Comparison of ENCODE assay signal across 23 cellular contexts in the genomic region with DNA sequence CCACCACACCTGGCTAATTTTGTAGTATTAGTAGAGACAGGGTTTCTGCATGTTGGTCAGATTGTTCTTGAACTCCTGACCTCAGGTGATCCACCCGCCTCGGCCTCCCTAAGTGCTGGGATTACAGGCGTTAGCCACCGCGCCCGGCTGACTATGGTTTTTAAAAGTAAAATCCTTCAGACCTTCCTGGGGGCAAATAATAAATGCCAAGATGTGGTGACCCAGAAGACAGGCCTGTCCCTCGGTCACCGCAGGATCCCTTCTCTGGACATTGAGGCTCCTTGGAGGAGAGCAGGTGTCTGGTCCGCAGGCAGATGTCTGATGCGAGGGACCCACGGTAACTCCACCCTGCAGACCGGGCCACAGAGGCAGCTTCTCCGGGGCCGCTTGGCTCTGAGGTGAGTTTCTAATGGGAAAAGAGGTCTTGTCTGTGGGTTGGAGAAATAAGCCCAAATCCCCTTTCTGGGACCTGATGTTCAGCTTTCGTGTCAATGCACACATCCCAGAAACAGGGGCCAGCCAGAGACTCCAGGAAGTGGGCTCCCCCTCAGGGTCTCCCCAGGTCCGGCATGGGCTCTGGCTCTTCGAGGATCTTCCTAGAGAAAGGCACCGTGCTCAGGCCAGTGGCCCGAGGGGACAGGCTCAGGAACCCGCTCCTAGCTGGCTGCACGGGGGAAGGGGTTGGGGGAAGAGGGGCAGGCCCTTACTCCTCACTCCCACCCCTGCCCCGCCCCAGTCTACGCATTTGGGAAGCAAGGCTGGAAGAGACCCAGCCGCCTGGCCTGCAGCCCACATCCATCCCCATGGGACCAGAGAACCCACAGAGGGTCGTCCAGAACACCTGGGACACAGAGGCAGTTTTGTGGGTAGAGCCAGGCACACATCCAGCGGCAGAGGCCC.
DNase-seq lines count a peak whose midpoint lies in the region; ATAC-seq and TF ChIP-seq lines count a peak whose summit lies in the region.
"Had no signal": no experiment of that assay in that cellular context is flagged by ENCODE, and none has a peak within 500 bp of the region (broad histone marks: within the 10 kb centered on the region; RNA-seq: fewer than 3 reads in every experiment).

No MANE protein-coding gene starts in this region.

- H3K27me3 Mint-ChIP-seq in activated B cell treated with CpG ODN at 0.5 μM for 24 hours, result peaks cover 30% of the 10 kb centered on the region
- peaks cover 18% of the 10 kb centered on the region for H3K27me3 Mint-ChIP-seq in osteocyte (ENCODE audit: unreplicated experiment)

- H3K36me3 Mint-ChIP-seq in activated B cell treated with CpG ODN at 0.5 μM for 24 hours (ENCODE audit: low read depth), result no peaks in the 10 kb centered on the region
- peaks cover 9% of the 10 kb centered on the region for H3K36me3 Mint-ChIP-seq in osteocyte (ENCODE audit: unreplicated experiment)
- H3K36me3 Mint-ChIP-seq: activated naive CD8-positive, alpha-beta T cell; CD8-positive, alpha-beta T cell had no signal

- H3K36me3 ChIP-seq in heart left ventricle, result no peaks in the 10 kb centered on the region
- no peaks in the 10 kb centered on the region for H3K36me3 ChIP-seq in left ventricle myocardium inferior
- no peaks in the 10 kb centered on the region for H3K36me3 ChIP-seq in WERI-Rb-1
- H3K36me3 ChIP-seq: esophagus muscularis mucosa, gastrocnemius medialis, pancreas, right lobe of liver had no signal

- no peak overlapping the region for H3K27ac Mint-ChIP-seq in activated B cell treated with CpG ODN at 0.5 μM for 24 hours
- H3K27ac Mint-ChIP-seq in osteocyte (ENCODE audit: unreplicated experiment), result no peak overlapping the region
- H3K27ac Mint-ChIP-seq: activated CD8-positive, alpha-beta T cell treated with anti-CD3 and anti-CD28 coated beads, Interleukin-2, amount 10 ng/mL, durations not matched to agents 7 days and 5 days; activated naive CD8-positive, alpha-beta T cell; CD8-positive, alpha-beta T cell; effector memory CD8-positive, alpha-beta T cell; memory B cell; naive B cell; T-helper 2 cell treated with Interferon-gamma antibody and Interleukin-4, amounts not matched to agents 5 μg/mL and 100 μg/mL, for 36 hours had no signal

- H3K4me1 ChIP-seq in heart left ventricle (peaks cover 0 to 38% (median 10%) of the 10 kb centered on the region in 12 donors), left ventricle myocardium inferior (peaks cover 38% of the 10 kb centered on the region)
- H3K4me1 ChIP-seq: pancreas, right lobe of liver had no signal

- TF ChIP-seq CTCF in heart left ventricle (IDR thresholded peaks at IDR 0.05) (no peak), left ventricle myocardium inferior (IDR thresholded peaks at IDR 0.05; ENCODE audit: borderline replicate concordance) (no peak), activated B cell treated with CpG ODN at 0.5 μM for 24 hours (IDR thresholded peaks at IDR 0.05) (no peak), osteocyte (IDR thresholded peaks at IDR 0.05) (no peak), WERI-Rb-1 (IDR thresholded peaks at IDR 0.05; ENCODE audit: low read depth, low read length) (no peak)

- TF ChIP-seq POLR2A in heart left ventricle (IDR thresholded peaks at IDR 0.05), result no peak

- DNase-seq in heart left ventricle (peak in 3 of 5 donors; percentile 12 to 17 (median 12)), left ventricle myocardium inferior (no peak), activated B cell treated with CpG ODN at 0.5 μM for 24 hours (peak; percentile 10), osteocyte (ENCODE audit: extremely low spot score, unreplicated experiment) (peak; percentile 77), ureter (ENCODE audit: low spot score) (peak; percentile 39), WERI-Rb-1 (no peak)
- DNase-seq: activated CD8-positive, alpha-beta T cell treated with anti-CD3 and anti-CD28 coated beads, Interleukin-2, amount 10 ng/mL, durations not matched to agents 7 days and 5 days; CD8-positive, alpha-beta T cell; cerebellar nuclear complex; effector memory CD8-positive, alpha-beta T cell; gastrocnemius medialis; naive B cell; NCI-H1092 treated with DMSO at 0.1 percent for 48 hours had no signal

- intact Hi-C loops in heart left ventricle (cut with DNase I) (no loop called here), left ventricle myocardium inferior (cut with micrococcal nuclease) (no loop called here), activated B cell treated with CpG ODN at 0.5 μM for 24 hours (cut with micrococcal nuclease) (no loop called here)

- 83 to 90% (median 89%) methylated on average over 23 to 26 of the region's 26 CpGs for WGBS in heart left ventricle, 4 donors

- ATAC-seq in heart left ventricle (no peak), activated B cell treated with CpG ODN at 0.5 μM for 24 hours (ENCODE audit: low read depth) (no peak), HG03108 (IDR thresholded peaks at IDR 0.05; ENCODE audit: unreplicated experiment) (no peak)
- ATAC-seq: activated CD8-positive, alpha-beta T cell treated with anti-CD3 and anti-CD28 coated beads, Interleukin-2, amount 10 ng/mL, durations not matched to agents 7 days and 5 days; CD8-positive, alpha-beta T cell; effector memory CD8-positive, alpha-beta T cell; gastrocnemius medialis; HepG2; pancreas; right lobe of liver had no signal

- H3K4me3 ChIP-seq in heart left ventricle (no peak overlapping the region), left ventricle myocardium inferior (no peak overlapping the region), WERI-Rb-1 (ENCODE audit: low read depth, low read length) (no peak overlapping the region)
- H3K4me3 ChIP-seq: esophagus muscularis mucosa, gastrocnemius medialis, pancreas, right lobe of liver had no signal

- POLR2A ChIA-PET in activated B cell treated with CpG ODN at 0.5 μM for 24 hours (lab: Charles Lee), result interaction anchor here (0.5 kb wide), 1 partner anchor 11 kb away, joined by 3 read pairs; no protein-coding TSS in a partner anchor

- H3K27ac ChIP-seq in heart left ventricle (no peak overlapping the region), left ventricle myocardium inferior (replicated peaks) (no peak overlapping the region), WERI-Rb-1 (no peak overlapping the region)
- H3K27ac ChIP-seq: esophagus muscularis mucosa, gastrocnemius medialis, pancreas, right lobe of liver, RWPE1, VCaP had no signal

- CTCF ChIA-PET in activated B cell treated with CpG ODN at 0.5 μM for 24 hours (lab: Charles Lee), result no interaction called here

- peaks cover 0 to 43% (median 5%) of the 10 kb centered on the region in 9 donors for H3K27me3 ChIP-seq in heart left ventricle
- H3K27me3 ChIP-seq in left ventricle myocardium inferior (ENCODE audit: low read depth), result peaks cover 45% of the 10 kb centered on the region
- peaks cover 36% of the 10 kb centered on the region for H3K27me3 ChIP-seq in WERI-Rb-1 (ENCODE audit: insufficient read depth, low read depth, severe bottlenecking)
- H3K27me3 ChIP-seq: pancreas, right lobe of liver had no signal

- H3K4me1 Mint-ChIP-seq in activated B cell treated with CpG ODN at 0.5 μM for 24 hours (no peaks in the 10 kb centered on the region), osteocyte (ENCODE audit: unreplicated experiment) (no peaks in the 10 kb centered on the region)
- H3K4me1 Mint-ChIP-seq: memory B cell had no signal

- H3K4me3 Mint-ChIP-seq in activated B cell treated with CpG ODN at 0.5 μM for 24 hours (no peak overlapping the region), osteocyte (ENCODE audit: unreplicated experiment) (no peak overlapping the region)
- H3K4me3 Mint-ChIP-seq: activated CD8-positive, alpha-beta T cell treated with anti-CD3 and anti-CD28 coated beads, Interleukin-2, amount 10 ng/mL, durations not matched to agents 7 days and 5 days; activated naive CD8-positive, alpha-beta T cell; CD8-positive, alpha-beta T cell; effector memory CD8-positive, alpha-beta T cell; memory B cell; naive B cell; T-helper 2 cell treated with Interferon-gamma antibody and Interleukin-4, amounts not matched to agents 5 μg/mL and 100 μg/mL, for 36 hours had no signal

- H3K9me3 Mint-ChIP-seq in activated B cell treated with CpG ODN at 0.5 μM for 24 hours, result peaks cover 8% of the 10 kb centered on the region
- peaks cover 15% of the 10 kb centered on the region for H3K9me3 Mint-ChIP-seq in osteocyte (ENCODE audit: unreplicated experiment)
- H3K9me3 Mint-ChIP-seq: effector memory CD8-positive, alpha-beta T cell had no signal

- H3K9me3 ChIP-seq in heart left ventricle (peaks cover 0 to 11% (median 2%) of the 10 kb centered on the region in 12 donors), left ventricle myocardium inferior (replicated peaks) (peaks cover 12% of the 10 kb centered on the region), WERI-Rb-1 (ENCODE audit: severe bottlenecking) (no peaks in the 10 kb centered on the region)
- H3K9me3 ChIP-seq: gastrocnemius medialis, pancreas had no signal

Comparison
In these comparisons a context has a peak if more than half of its experiments do, and no peak if none do; other contexts are left out.
1. DNase-seq: peak in heart left ventricle (3 of 5), activated B cell treated with CpG ODN at 0.5 μM for 24 hours (single experiment), osteocyte (single experiment) and ureter (single experiment); none in left ventricle myocardium inferior (single experiment) and WERI-Rb-1 (single experiment).